ENCODE assay signal across 24 cellular contexts in the genomic region with DNA sequence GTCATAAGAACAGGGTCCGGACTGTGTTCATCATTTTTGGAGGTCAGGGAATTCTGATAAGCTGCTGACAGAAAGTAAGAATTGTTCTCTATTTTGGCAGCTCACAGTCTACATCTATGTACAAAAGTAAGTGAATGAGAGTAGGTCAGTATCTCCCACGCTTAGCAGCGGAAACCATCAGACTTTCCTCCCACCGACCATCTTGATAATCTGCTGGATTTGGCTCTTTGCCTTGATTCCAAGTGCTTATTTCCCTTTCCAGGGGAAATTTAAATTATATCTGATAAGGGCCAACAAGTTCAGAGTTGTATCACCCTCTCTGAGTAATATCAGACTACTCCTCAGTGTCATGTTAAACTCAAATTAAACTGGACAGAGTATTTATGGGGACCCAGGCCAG.
DNase-seq lines count a peak whose midpoint lies in the region; ATAC-seq lines count a peak whose summit lies in the region.
"Had no signal": no experiment of that assay in that cellular context is flagged by ENCODE, and none has a peak within 500 bp of the region (broad histone marks: within the 10 kb centered on the region; RNA-seq: fewer than 3 reads in every experiment).

No MANE protein-coding gene starts in this region.

- peaks cover 96% of the 10 kb centered on the region for H3K4me1 ChIP-seq in Karpas-422 (ENCODE audit: low read length)

- no peaks in the 10 kb centered on the region for H3K9me2 ChIP-seq in Karpas-422 (replicated peaks; ENCODE audit: insufficient read depth, low read length)

- no peaks in the 10 kb centered on the region for H4K20me1 ChIP-seq in Karpas-422 (ENCODE audit: insufficient read depth, low read depth, low read length)

- peak overlapping the region; percentile 97 for H3K27ac ChIP-seq in Karpas-422 (ENCODE audit: low read length)
- H3K27ac ChIP-seq: prostate gland, RWPE1, upper lobe of right lung had no signal

- H3K36me3 ChIP-seq in Karpas-422 (ENCODE audit: insufficient read depth, low read length): 0 out of 2 replicates have a peak, but pooled peaks cover 2% of the 10 kb centered on the region
- H3K36me3 ChIP-seq: adrenal gland, prostate gland, upper lobe of right lung had no signal

- H3K4me3 ChIP-seq in Karpas-422 (ENCODE audit: low read length): no peak overlapping the region
- H3K4me3 ChIP-seq: adrenal gland, prostate gland, upper lobe of right lung had no signal

- peak overlapping the region; percentile 20 for H3K27ac Mint-ChIP-seq in stimulated activated effector memory CD8-positive, alpha-beta T cell treated with anti-CD3 and anti-CD28 coated beads, Interleukin-12 subunit alpha, Interleukin-12 subunit beta, amount 100 ng/mL, for 72 hours
- H3K27ac Mint-ChIP-seq: activated CD8-positive, alpha-beta T cell treated with anti-CD3 and anti-CD28 coated beads, Interleukin-2, amount 10 ng/mL, durations not matched to agents 7 days and 5 days; activated naive CD4-positive, alpha-beta T cell treated with anti-CD3 and anti-CD28 coated beads, Interleukin-2, amount 10 ng/mL, durations not matched to agents 7 days and 5 days; activated T-helper 17 cell treated with anti-CD3 and anti-CD28 coated beads, Interleukin-2, amount 50 U/mL, for 72 hours; HFFc6; T-helper 1 cell treated with Interleukin-12 subunit alpha and Interleukin-12 subunit beta and Interleukin-4 antibody, amounts not matched to agents 30 μg/mL and 1 μg/mL, for 36 hours had no signal

- ATAC-seq in stimulated activated effector memory CD8-positive, alpha-beta T cell treated with anti-CD3 and anti-CD28 coated beads, Interleukin-12 subunit alpha, Interleukin-12 subunit beta, amount 100 ng/mL, for 72 hours: no peak
- no peak for ATAC-seq in HG03571 (IDR thresholded peaks at IDR 0.05; ENCODE audit: unreplicated experiment)
- no peak for ATAC-seq in GM21390 (IDR thresholded peaks at IDR 0.05; ENCODE audit: unreplicated experiment)
- ATAC-seq in HG02678 (IDR thresholded peaks at IDR 0.05; ENCODE audit: unreplicated experiment): no peak
- ATAC-seq: activated CD8-positive, alpha-beta T cell treated with anti-CD3 and anti-CD28 coated beads, Interleukin-2, amount 10 ng/mL, durations not matched to agents 7 days and 5 days; activated T-helper 17 cell treated with anti-CD3 and anti-CD28 coated beads, Interleukin-2, amount 50 U/mL, for 72 hours; left lobe of liver; upper lobe of right lung had no signal

- peaks cover 18% of the 10 kb centered on the region for H3K36me3 Mint-ChIP-seq in stimulated activated effector memory CD8-positive, alpha-beta T cell treated with anti-CD3 and anti-CD28 coated beads, Interleukin-12 subunit alpha, Interleukin-12 subunit beta, amount 100 ng/mL, for 72 hours

- peaks cover 53% of the 10 kb centered on the region for H3K4me1 Mint-ChIP-seq in stimulated activated effector memory CD8-positive, alpha-beta T cell treated with anti-CD3 and anti-CD28 coated beads, Interleukin-12 subunit alpha, Interleukin-12 subunit beta, amount 100 ng/mL, for 72 hours

- peaks cover 87% of the 10 kb centered on the region for H3K79me2 ChIP-seq in Karpas-422 (ENCODE audit: low read length)

- H3K9me3 Mint-ChIP-seq in stimulated activated effector memory CD8-positive, alpha-beta T cell treated with anti-CD3 and anti-CD28 coated beads, Interleukin-12 subunit alpha, Interleukin-12 subunit beta, amount 100 ng/mL, for 72 hours: no peaks in the 10 kb centered on the region
- H3K9me3 Mint-ChIP-seq: activated naive CD4-positive, alpha-beta T cell treated with anti-CD3 and anti-CD28 coated beads, Interleukin-2, amount 10 ng/mL, durations not matched to agents 7 days and 5 days; activated T-helper 17 cell treated with anti-CD3 and anti-CD28 coated beads, Interleukin-2, amount 50 U/mL, for 72 hours; HFFc6; T-helper 1 cell treated with Interleukin-12 subunit alpha and Interleukin-12 subunit beta and Interleukin-4 antibody, amounts not matched to agents 30 μg/mL and 1 μg/mL, for 36 hours had no signal

- H3K9ac ChIP-seq in Karpas-422 (ENCODE audit: low read length): no peak overlapping the region

- H3K9me3 ChIP-seq in Karpas-422 (ENCODE audit: low read length): no peaks in the 10 kb centered on the region
- H3K9me3 ChIP-seq: adrenal gland, prostate gland, upper lobe of right lung had no signal

- H3K4me3 Mint-ChIP-seq in stimulated activated effector memory CD8-positive, alpha-beta T cell treated with anti-CD3 and anti-CD28 coated beads, Interleukin-12 subunit alpha, Interleukin-12 subunit beta, amount 100 ng/mL, for 72 hours: no peak overlapping the region
- H3K4me3 Mint-ChIP-seq: activated CD8-positive, alpha-beta T cell treated with anti-CD3 and anti-CD28 coated beads, Interleukin-2, amount 10 ng/mL, durations not matched to agents 7 days and 5 days; activated naive CD4-positive, alpha-beta T cell treated with anti-CD3 and anti-CD28 coated beads, Interleukin-2, amount 10 ng/mL, durations not matched to agents 7 days and 5 days; activated T-helper 17 cell treated with anti-CD3 and anti-CD28 coated beads, Interleukin-2, amount 50 U/mL, for 72 hours; HFFc6; T-helper 1 cell treated with Interleukin-12 subunit alpha and Interleukin-12 subunit beta and Interleukin-4 antibody, amounts not matched to agents 30 μg/mL and 1 μg/mL, for 36 hours had no signal

- DNase-seq in DMS 273 (lab: John Stamatoyannopoulos, UW; ENCODE audit: unreplicated experiment) (peak; percentile 5), DMS 273 treated with DMSO at 0.1 percent for 48 hours (lab: John Stamatoyannopoulos, UW) (no peak), Karpas-422 (no peak), dermis blood vessel endothelial cell (peak; percentile 42)
- no peak for DNase-seq in stimulated activated effector memory CD8-positive, alpha-beta T cell treated with anti-CD3 and anti-CD28 coated beads, Interleukin-12 subunit alpha, Interleukin-12 subunit beta, amount 100 ng/mL, for 72 hours (ENCODE audit: low spot score in 2 of 2)
- DNase-seq: activated CD4-positive, alpha-beta T cell treated with anti-CD3 and anti-CD28 coated beads for 4 hours; activated CD8-positive, alpha-beta T cell treated with anti-CD3 and anti-CD28 coated beads, Interleukin-2, amount 10 ng/mL, durations not matched to agents 7 days and 5 days; activated naive CD4-positive, alpha-beta T cell treated with anti-CD3 and anti-CD28 coated beads, Interleukin-2, amount 10 ng/mL, durations not matched to agents 7 days and 5 days; adrenal gland; EL; GOT3; HFFc6; NCI-H1092; NCI-H1694; stimulated activated CD4-positive, alpha-beta T cell treated with anti-CD3 and anti-CD28 coated beads, Interleukin-4, amount 100 ng/mL, for 1 hour; upper lobe of right lung had no signal

- H3K4me2 ChIP-seq in Karpas-422 (ENCODE audit: low read depth, low read length, poor library complexity, severe bottlenecking): peak overlapping the region; percentile 63

- no peaks in the 10 kb centered on the region for H3K27me3 ChIP-seq in Karpas-422 (ENCODE audit: low read length)
- H3K27me3 ChIP-seq: adrenal gland, upper lobe of right lung had no signal

- no peak overlapping the region for H2AFZ ChIP-seq in Karpas-422 (ENCODE audit: low read length)

Comparison
In these comparisons a context has a peak if more than half of its experiments do, and no peak if none do; other contexts are left out.
1. DNase-seq: peak in DMS 273 (single experiment) and dermis blood vessel endothelial cell (single experiment); none in DMS 273 treated with DMSO at 0.1 percent for 48 hours (single experiment), Karpas-422 (single experiment) and stimulated activated effector memory CD8-positive, alpha-beta T cell treated with anti-CD3 and anti-CD28 coated beads, Interleukin-12 subunit alpha, Interleukin-12 subunit beta, amount 100 ng/mL, for 72 hours (0 of 2).